Comparison of ENCODE assay signal across 10 cellular contexts in genomic region chr9:74499770-74500583, GRCh38. TPM values are rescaled to one million over a fixed set of nuclear protein-coding genes. Genes with fewer than 3 reads are reported as not detected.
DNase-seq lines count a peak whose midpoint lies in the region; TF ChIP-seq lines count a peak whose summit lies in the region.
"Had no signal": no experiment of that assay in that cellular context is flagged by ENCODE, and none has a peak within 500 bp of the region (broad histone marks: within the 10 kb centered on the region; RNA-seq: fewer than 3 reads in every experiment).

No MANE protein-coding gene starts in this region.

- BruUV-seq in mammary epithelial cell (replicated peaks; lab: Mats Ljungman, UMichigan) = no TSS peak

- in situ Hi-C loops in mammary epithelial cell (cut with MboI; ENCODE audit: low sequenced_read_pairs in 2 of 2) = no loop called here

- no peak overlapping the region for H3K27ac ChIP-seq in mammary epithelial cell (ENCODE audit: insufficient read depth, low read depth, low read length)
- H3K27ac ChIP-seq in stomach smooth muscle (ENCODE audit: low read length) = no peak overlapping the region
- H3K27ac ChIP-seq: gastroesophageal sphincter had no signal

- DNase-seq in activated CD4-positive, alpha-beta T cell treated with anti-CD3 and anti-CD28 coated beads for 48 hours = peak; percentile 8
- DNase-seq in activated CD4-positive, alpha-beta T cell treated with anti-CD3 and anti-CD28 coated beads for 4 hours = no peak
- DNase-seq in mammary epithelial cell = no peak
- DNase-seq in left kidney (ENCODE audit: low read depth, low spot score) = peak; percentile 6
- no peak for DNase-seq in HuH-7.5 (ENCODE audit: low spot score)
- DNase-seq in BE2C = no peak
- DNase-seq in NCI-H2107 treated with DMSO at 0.1 percent for 48 hours (lab: John Stamatoyannopoulos, UW; ENCODE audit: unreplicated experiment) = no peak
- DNase-seq: NCI-H526 had no signal

- dilution Hi-C loops in mammary epithelial cell (cut with HindIII; ENCODE audit: low sequenced_read_pairs) = no loop called here

- H3K4me2 ChIP-seq in mammary epithelial cell (ENCODE audit: insufficient read depth, low read depth, low read length) = peak overlapping the region; percentile 95

- H3K4me1 ChIP-seq in mammary epithelial cell (ENCODE audit: insufficient read depth, low read length) = peaks cover 19% of the 10 kb centered on the region
- peaks cover 29% of the 10 kb centered on the region for H3K4me1 ChIP-seq in stomach smooth muscle (ENCODE audit: control insufficient read depth, insufficient read depth, low read length)
- H3K4me1 ChIP-seq in BE2C = no peaks in the 10 kb centered on the region

- no peak overlapping the region for H2AFZ ChIP-seq in mammary epithelial cell (ENCODE audit: low read depth, low read length)

- H3K9ac ChIP-seq in mammary epithelial cell (ENCODE audit: insufficient read depth, low read length) (no peak overlapping the region), stomach smooth muscle (ENCODE audit: low read length in 2 of 2) (no peak overlapping the region)

- H3K36me3 ChIP-seq in mammary epithelial cell (ENCODE audit: insufficient read depth, low read length) = no peaks in the 10 kb centered on the region
- H3K36me3 ChIP-seq in stomach smooth muscle (ENCODE audit: control insufficient read depth in 2 of 2, insufficient read depth in 2 of 2, low read length in 2 of 2) = no peaks in the 10 kb centered on the region
- H3K36me3 ChIP-seq in BE2C = no peaks in the 10 kb centered on the region
- H3K36me3 ChIP-seq: gastroesophageal sphincter had no signal

- intact Hi-C loops in mammary epithelial cell (cut with micrococcal nuclease) = no loop called here

- H3K4me3 ChIP-seq in mammary epithelial cell (replicated peaks in 1 of 3; ENCODE audit: insufficient read depth in 1 of 3, low read depth in 2 of 3, low read length in 3 of 3) (no peak overlapping the region), stomach smooth muscle (ENCODE audit: low read length in 2 of 2) (peak overlapping the region; percentile 55 to 88), BE2C (ENCODE audit: low read depth, low read length) (no peak overlapping the region)

- no peaks in the 10 kb centered on the region for H4K20me1 ChIP-seq in mammary epithelial cell (ENCODE audit: insufficient read depth, low read length)

- CTCF ChIA-PET in mammary epithelial cell (lab: Charles Lee; ENCODE audit: low non-redundant PET) = no interaction called here

- H3K79me2 ChIP-seq in mammary epithelial cell (ENCODE audit: insufficient read depth, low read length) = no peaks in the 10 kb centered on the region

- H3K27me3 ChIP-seq in mammary epithelial cell (ENCODE audit: insufficient read depth, low read length) (peaks cover 20% of the 10 kb centered on the region), stomach smooth muscle (ENCODE audit: control insufficient read depth in 1 of 2, insufficient read depth in 2 of 2, low read length in 2 of 2) (peaks cover 21 to 31% of the 10 kb centered on the region in 2 donors), BE2C (peaks cover 39% of the 10 kb centered on the region)

- 36% methylated on average over 22 of the region's 32 CpGs for WGBS in mammary epithelial cell (ENCODE audit: low coverage, missing lambda C conversion rate)

- no peak for TF ChIP-seq CTCF in mammary epithelial cell (conservative IDR thresholded peaks at IDR 0.05 in 1 of 2, IDR thresholded peaks at IDR 0.05 in 1 of 2; ENCODE audit: extremely low read depth in 1 of 2, insufficient read depth in 1 of 2, low read depth in 1 of 2, low read length in 2 of 2)
- TF ChIP-seq CTCF in BE2C (IDR thresholded peaks at IDR 0.05; ENCODE audit: low read depth, low read length) = no peak

- H3K9me3 ChIP-seq in mammary epithelial cell (replicated peaks; ENCODE audit: insufficient read depth, low read length) = no peaks in the 10 kb centered on the region
- no peaks in the 10 kb centered on the region for H3K9me3 ChIP-seq in stomach smooth muscle (ENCODE audit: control insufficient read depth in 2 of 2, low read length in 2 of 2)
- H3K9me3 ChIP-seq in BE2C = no peaks in the 10 kb centered on the region
- H3K9me3 ChIP-seq: gastroesophageal sphincter had no signal

RNA-seq across cellular contexts. Expression of gene RORB, which starts 2.8 kb away (rescaled TPM):
- total RNA-seq in mammary epithelial cell = under 1 TPM; 0.17 to 0.19 TPM
- polyA plus RNA-seq in mammary epithelial cell = 0.05 TPM
- polyA minus RNA-seq in mammary epithelial cell = not detected
- polyA plus RNA-seq in BE2C (2012; ENCODE audit: insufficient read depth, insufficient read length, low read depth) = not detected

Comparison
In these comparisons a context has a peak if more than half of its experiments do, and no peak if none do; other contexts are left out.
1. DNase-seq: peak in activated CD4-positive, alpha-beta T cell treated with anti-CD3 and anti-CD28 coated beads for 48 hours (single experiment) and left kidney (single experiment); none in activated CD4-positive, alpha-beta T cell treated with anti-CD3 and anti-CD28 coated beads for 4 hours (0 of 2), mammary epithelial cell (single experiment), HuH-7.5 (single experiment), BE2C (single experiment) and NCI-H2107 treated with DMSO at 0.1 percent for 48 hours (single experiment).
2. H3K4me3 ChIP-seq: peak in stomach smooth muscle (2 of 2); none in mammary epithelial cell (0 of 3) and BE2C (single experiment).